ENCODE assay signal across 8 cellular contexts in the genomic region with DNA sequence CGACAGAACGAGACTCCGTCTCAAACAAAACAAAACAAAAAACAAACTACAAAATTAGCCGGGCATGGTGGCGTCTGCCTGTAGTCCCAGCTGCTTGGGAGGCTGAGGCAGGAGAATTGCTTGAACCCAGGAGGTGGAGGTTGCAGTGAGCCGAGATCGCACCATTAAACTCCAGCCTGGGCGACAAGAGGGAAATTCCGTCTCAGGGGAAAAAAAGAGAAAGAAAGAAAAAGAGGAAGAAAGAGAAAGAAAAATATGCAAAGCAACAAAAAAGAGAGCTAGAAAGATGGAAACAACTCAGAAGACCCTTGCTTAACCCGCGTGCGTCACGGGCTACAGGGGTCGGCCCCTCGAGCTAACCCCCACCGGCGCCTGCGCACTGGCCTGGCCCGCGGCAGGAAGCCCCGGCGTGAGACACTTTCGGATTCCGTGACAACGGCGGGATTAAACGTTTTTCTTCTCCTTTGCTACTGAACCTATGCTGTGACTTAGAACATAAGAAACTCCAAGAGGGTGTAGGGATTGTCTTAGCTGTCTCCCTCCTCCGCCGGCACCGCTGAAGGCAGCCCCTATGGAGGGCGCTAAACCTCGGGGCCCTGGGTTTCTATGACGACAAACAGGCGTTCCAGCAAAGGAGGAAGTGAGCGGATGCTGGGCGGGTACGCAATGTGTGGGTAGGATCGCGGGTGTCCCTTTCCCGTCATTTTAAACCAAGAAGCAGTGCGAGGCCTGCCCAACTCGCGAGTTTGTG. TPM values are rescaled to one million over a fixed set of nuclear protein-coding genes. Genes with fewer than 3 reads are reported as not detected.
A peak's percentile ranks its signal among the peaks of the same experiment; 100 is the strongest.
DNase-seq lines count a peak whose midpoint lies in the region; ATAC-seq and TF ChIP-seq lines count a peak whose summit lies in the region.

A gene with protein sequence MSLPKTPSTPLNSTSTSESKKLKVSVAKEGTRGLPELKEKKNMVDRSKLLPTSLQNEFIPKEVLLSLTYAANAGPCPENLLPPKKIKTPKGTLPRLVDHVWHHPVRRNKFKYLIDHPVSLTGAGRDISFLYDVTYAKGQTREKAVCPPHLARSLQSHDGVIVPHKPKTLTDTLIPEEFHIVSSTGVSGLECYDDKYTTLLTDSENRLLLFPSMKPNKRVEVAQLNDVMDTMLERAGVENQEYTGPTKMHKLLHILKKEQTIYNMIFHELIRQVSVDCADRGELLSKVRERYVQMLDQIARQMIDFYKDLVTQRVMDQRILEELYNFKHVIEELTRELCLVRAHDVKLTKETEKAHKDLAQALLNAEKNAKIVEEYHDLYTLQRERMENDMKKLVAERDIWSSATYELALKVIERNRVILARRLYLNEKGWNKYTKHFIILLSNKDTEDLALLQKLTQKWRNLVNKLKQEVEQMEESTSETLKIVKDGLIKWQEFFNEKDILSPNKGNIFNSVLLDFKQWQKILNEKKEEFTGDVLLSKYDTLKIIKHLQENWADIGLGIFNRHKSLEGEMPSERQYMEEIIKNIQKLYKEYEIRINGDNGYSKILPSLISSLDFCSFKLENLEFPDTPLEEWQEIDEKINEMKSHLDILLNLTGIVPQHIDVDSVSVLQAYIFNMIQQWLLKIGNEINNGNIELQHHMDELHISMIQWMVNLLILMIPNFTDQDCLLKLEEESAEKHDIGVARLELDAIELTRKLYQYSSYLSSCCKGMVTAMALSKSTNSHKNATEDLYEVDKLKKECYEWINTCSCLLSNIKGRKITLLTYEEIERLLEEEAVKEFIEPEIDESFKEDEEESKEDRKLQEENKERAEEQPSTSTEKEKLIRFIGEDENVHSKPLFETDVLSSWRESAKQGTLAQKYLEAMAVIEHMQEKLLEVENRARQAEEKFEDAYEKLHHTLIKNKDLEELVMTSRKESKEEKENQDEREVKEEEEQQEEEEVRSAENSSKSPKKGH (plus strand): TSS at position 630 of the 751 bp plus-strand sequence. CDS start 539 bp downstream, outside the sequence.

- H3K27me3 ChIP-seq in Caco-2 (replicated peaks; ENCODE audit: control insufficient read depth, insufficient read depth, low read length): no peaks in the 10 kb centered on the region

- peak within 1 kb of the TSS; percentile 70 for H3K4me3 ChIP-seq in Caco-2 (ENCODE audit: low read depth, low read length)

- H3K4me1 Mint-ChIP-seq in Caco-2 (ENCODE audit: low read depth, unreplicated experiment): no peaks in the 10 kb centered on the region
- peaks cover 4% of the 10 kb centered on the region for H3K4me1 Mint-ChIP-seq in endothelial cell (ENCODE audit: unreplicated experiment)
- peaks cover 10% of the 10 kb centered on the region for H3K4me1 Mint-ChIP-seq in mesothelial cell of epicardium

- intact Hi-C loops in Caco-2 (cut with micrococcal nuclease; ENCODE audit: unreplicated experiment): no loop called here

- no peaks in the 10 kb centered on the region for H3K9me3 ChIP-seq in Caco-2

- H3K4me3 Mint-ChIP-seq in Caco-2 (ENCODE audit: unreplicated experiment) (peak within 1 kb of the TSS; percentile 98), endothelial cell (ENCODE audit: unreplicated experiment) (peak within 1 kb of the TSS; percentile 89), mesothelial cell of epicardium (peak within 1 kb of the TSS; percentile 93)

- POLR2A ChIA-PET in Caco-2 (lab: Charles Lee): interaction anchor here (1.0 kb wide), 1 partner anchor 72 kb away, joined by 5 read pairs; the partner anchor contains the start of gene SOAT1

- TSS peak; percentile 98 for BruUV-seq in Caco-2 (replicated peaks; lab: Mats Ljungman, UMichigan)

- H3K36me3 Mint-ChIP-seq in Caco-2 (ENCODE audit: insufficient read depth, unreplicated experiment) (peaks cover 12% of the 10 kb centered on the region), endothelial cell (ENCODE audit: low read depth, unreplicated experiment) (no peaks in the 10 kb centered on the region), mesothelial cell of epicardium (no peaks in the 10 kb centered on the region)

- peak; percentile 86 to 87 for DNase-seq in Caco-2
- peak; percentile 80 for DNase-seq in HT1080 (ENCODE audit: low read depth)
- DNase-seq in NOMO-1 treated with dmso at 0.1 percent for 144 hours (lab: John Stamatoyannopoulos, UW; ENCODE audit: unreplicated experiment): peak; percentile 92
- DNase-seq in activated CD8-positive, alpha-beta memory T cell treated with anti-CD3 and anti-CD28 coated beads, Interleukin-2, amount 50 U/mL, for 1 hour (ENCODE audit: extremely low read depth): peak; percentile 89
- DNase-seq in endothelial cell (ENCODE audit: low spot score): peak; percentile 82
- DNase-seq in mesothelial cell of epicardium (ENCODE audit: low spot score in 2 of 2, unreplicated experiment in 2 of 2): peak; percentile 29 to 65
- peak; percentile 77 to 79 for DNase-seq in stimulated activated CD8-positive, alpha-beta memory T cell treated with anti-CD3 and anti-CD28 coated beads, Interleukin-15, amount 100 ng/mL, for 48 hours (ENCODE audit: low read depth in 2 of 2)

- peak; percentile 96 for ATAC-seq in GM21367 (IDR thresholded peaks at IDR 0.05; ENCODE audit: unreplicated experiment)

- H3K36me3 ChIP-seq in Caco-2 (ENCODE audit: control insufficient read depth, insufficient read depth, low read length): no peaks in the 10 kb centered on the region

- CTCF ChIA-PET in Caco-2 (lab: Charles Lee): interaction anchor here (0.9 to 1.4 kb wide), 2 partner anchors 14 to 114 kb away, joined by 3 to 11 read pairs; no protein-coding TSS in a partner anchor

- peaks cover 15% of the 10 kb centered on the region for H3K4me1 ChIP-seq in Caco-2

- no peaks in the 10 kb centered on the region for H3K9me3 Mint-ChIP-seq in Caco-2 (ENCODE audit: unreplicated experiment)
- no peaks in the 10 kb centered on the region for H3K9me3 Mint-ChIP-seq in endothelial cell (ENCODE audit: unreplicated experiment)
- H3K9me3 Mint-ChIP-seq in mesothelial cell of epicardium: no peaks in the 10 kb centered on the region

- H3K27me3 Mint-ChIP-seq in Caco-2 (ENCODE audit: insufficient read depth, unreplicated experiment) (no peaks in the 10 kb centered on the region), endothelial cell (ENCODE audit: unreplicated experiment) (peaks cover 4% of the 10 kb centered on the region), mesothelial cell of epicardium (ENCODE audit: low read depth) (no peaks in the 10 kb centered on the region)

- peak; percentile 14 to 54 for TF ChIP-seq CTCF in Caco-2 (IDR thresholded peaks at IDR 0.05; ENCODE audit: insufficient read depth in 1 of 2, low read depth in 1 of 2, low read length in 1 of 2, severe bottlenecking in 1 of 2, unreplicated experiment in 1 of 2)
- TF ChIP-seq CTCF in endothelial cell (IDR thresholded peaks at IDR 0.05; ENCODE audit: unreplicated experiment): no peak
- TF ChIP-seq CTCF in mesothelial cell of epicardium (IDR thresholded peaks at IDR 0.05; ENCODE audit: unreplicated experiment): no peak

- H3K27ac Mint-ChIP-seq in Caco-2 (ENCODE audit: unreplicated experiment): peak within 1 kb of the TSS; percentile 99
- peak within 1 kb of the TSS; percentile 99 for H3K27ac Mint-ChIP-seq in endothelial cell (ENCODE audit: unreplicated experiment)
- peak within 1 kb of the TSS; percentile 99 for H3K27ac Mint-ChIP-seq in mesothelial cell of epicardium

RNA-seq across cellular contexts. Expression of the gene that starts here (rescaled TPM):
- not detected in 2 replicates for total RNA-seq in Caco-2 (2022)
- total RNA-seq in HT1080 (2014; rRNA removed; shearing (Covaris generic)): 0.35 TPM in 1 of 2 replicates, not detected in the other
- 0.23 TPM in 1 of 2 replicates, not detected in the other for polyA plus RNA-seq in HT1080 (2015; cell fraction: cytosol; rRNA removed)
- polyA plus RNA-seq in HT1080 (2015; cell fraction: nucleus; rRNA removed): 0.70 TPM in 1 of 2 replicates, not detected in the other
- total RNA-seq in endothelial cell (ENCODE audit: unreplicated experiment): not detected
- 0.29 to 1.4 TPM (median 0.97 TPM) in 3 replicates for total RNA-seq in mesothelial cell of epicardium

Comparison
In these comparisons a context has a peak if more than half of its experiments do, and no peak if none do; other contexts are left out.
1. Peak in every context shown above with its lines: DNase-seq, ATAC-seq and H3K4me3 ChIP-seq.
2. Peak in DNase-seq and H3K4me3 ChIP-seq in Caco-2; RNA of the gene not detected or under 1 TPM.
3. Peak in DNase-seq in HT1080; RNA of the gene not detected or under 1 TPM.
4. Peak in DNase-seq in endothelial cell; RNA of the gene not detected or under 1 TPM.
5. CTCF ChIP-seq: peak in Caco-2 (2 of 2); none in endothelial cell (single experiment) and mesothelial cell of epicardium (single experiment).